ENCODE assay signal across 1 cellular context in the genomic region with DNA sequence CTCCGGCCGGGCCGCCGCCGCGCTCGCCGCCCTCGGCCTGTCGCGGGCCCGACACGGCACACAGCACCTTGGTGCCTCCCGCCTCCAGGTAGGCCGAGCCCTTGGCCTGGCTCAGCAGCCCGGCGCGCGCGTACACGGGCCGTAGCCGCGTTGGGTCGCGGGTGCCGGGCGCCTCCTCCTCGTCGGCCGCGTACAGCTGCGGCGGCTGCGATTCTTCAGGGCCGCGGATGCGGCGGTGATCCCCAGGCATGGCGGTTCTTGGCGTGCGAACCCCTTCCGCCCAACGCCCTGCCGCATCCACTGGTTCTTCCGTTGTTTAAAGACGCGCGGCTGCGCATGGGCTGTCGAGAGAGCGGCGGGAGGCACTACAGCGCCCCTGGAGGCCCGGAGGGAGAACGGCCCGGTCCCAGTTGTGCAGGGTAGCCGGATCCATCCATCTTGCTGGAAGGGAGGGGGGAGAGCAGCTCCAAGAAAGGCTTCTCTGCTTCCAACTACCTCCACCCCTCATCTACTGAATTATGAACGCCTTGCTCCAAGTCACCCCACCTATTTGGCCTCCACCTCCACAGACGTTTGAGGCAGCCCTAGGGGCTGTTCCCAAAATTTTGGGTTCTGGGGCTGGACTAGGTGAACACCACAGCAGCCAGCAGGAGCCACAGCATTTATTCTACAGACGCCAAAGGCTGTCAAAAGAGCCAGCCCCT.
TF ChIP-seq lines count a peak whose summit lies in the region.

A gene (minus strand): TSS at position 290 of the 704 bp plus-strand sequence. CDS start 40 bp downstream, at position 250.

TF ChIP-seq in K562, 482 proteins besides CTCF, POLR2A, EP300 and RAD21 (continued from another document and continues in another):
- TF ChIP-seq, protein P1, sequence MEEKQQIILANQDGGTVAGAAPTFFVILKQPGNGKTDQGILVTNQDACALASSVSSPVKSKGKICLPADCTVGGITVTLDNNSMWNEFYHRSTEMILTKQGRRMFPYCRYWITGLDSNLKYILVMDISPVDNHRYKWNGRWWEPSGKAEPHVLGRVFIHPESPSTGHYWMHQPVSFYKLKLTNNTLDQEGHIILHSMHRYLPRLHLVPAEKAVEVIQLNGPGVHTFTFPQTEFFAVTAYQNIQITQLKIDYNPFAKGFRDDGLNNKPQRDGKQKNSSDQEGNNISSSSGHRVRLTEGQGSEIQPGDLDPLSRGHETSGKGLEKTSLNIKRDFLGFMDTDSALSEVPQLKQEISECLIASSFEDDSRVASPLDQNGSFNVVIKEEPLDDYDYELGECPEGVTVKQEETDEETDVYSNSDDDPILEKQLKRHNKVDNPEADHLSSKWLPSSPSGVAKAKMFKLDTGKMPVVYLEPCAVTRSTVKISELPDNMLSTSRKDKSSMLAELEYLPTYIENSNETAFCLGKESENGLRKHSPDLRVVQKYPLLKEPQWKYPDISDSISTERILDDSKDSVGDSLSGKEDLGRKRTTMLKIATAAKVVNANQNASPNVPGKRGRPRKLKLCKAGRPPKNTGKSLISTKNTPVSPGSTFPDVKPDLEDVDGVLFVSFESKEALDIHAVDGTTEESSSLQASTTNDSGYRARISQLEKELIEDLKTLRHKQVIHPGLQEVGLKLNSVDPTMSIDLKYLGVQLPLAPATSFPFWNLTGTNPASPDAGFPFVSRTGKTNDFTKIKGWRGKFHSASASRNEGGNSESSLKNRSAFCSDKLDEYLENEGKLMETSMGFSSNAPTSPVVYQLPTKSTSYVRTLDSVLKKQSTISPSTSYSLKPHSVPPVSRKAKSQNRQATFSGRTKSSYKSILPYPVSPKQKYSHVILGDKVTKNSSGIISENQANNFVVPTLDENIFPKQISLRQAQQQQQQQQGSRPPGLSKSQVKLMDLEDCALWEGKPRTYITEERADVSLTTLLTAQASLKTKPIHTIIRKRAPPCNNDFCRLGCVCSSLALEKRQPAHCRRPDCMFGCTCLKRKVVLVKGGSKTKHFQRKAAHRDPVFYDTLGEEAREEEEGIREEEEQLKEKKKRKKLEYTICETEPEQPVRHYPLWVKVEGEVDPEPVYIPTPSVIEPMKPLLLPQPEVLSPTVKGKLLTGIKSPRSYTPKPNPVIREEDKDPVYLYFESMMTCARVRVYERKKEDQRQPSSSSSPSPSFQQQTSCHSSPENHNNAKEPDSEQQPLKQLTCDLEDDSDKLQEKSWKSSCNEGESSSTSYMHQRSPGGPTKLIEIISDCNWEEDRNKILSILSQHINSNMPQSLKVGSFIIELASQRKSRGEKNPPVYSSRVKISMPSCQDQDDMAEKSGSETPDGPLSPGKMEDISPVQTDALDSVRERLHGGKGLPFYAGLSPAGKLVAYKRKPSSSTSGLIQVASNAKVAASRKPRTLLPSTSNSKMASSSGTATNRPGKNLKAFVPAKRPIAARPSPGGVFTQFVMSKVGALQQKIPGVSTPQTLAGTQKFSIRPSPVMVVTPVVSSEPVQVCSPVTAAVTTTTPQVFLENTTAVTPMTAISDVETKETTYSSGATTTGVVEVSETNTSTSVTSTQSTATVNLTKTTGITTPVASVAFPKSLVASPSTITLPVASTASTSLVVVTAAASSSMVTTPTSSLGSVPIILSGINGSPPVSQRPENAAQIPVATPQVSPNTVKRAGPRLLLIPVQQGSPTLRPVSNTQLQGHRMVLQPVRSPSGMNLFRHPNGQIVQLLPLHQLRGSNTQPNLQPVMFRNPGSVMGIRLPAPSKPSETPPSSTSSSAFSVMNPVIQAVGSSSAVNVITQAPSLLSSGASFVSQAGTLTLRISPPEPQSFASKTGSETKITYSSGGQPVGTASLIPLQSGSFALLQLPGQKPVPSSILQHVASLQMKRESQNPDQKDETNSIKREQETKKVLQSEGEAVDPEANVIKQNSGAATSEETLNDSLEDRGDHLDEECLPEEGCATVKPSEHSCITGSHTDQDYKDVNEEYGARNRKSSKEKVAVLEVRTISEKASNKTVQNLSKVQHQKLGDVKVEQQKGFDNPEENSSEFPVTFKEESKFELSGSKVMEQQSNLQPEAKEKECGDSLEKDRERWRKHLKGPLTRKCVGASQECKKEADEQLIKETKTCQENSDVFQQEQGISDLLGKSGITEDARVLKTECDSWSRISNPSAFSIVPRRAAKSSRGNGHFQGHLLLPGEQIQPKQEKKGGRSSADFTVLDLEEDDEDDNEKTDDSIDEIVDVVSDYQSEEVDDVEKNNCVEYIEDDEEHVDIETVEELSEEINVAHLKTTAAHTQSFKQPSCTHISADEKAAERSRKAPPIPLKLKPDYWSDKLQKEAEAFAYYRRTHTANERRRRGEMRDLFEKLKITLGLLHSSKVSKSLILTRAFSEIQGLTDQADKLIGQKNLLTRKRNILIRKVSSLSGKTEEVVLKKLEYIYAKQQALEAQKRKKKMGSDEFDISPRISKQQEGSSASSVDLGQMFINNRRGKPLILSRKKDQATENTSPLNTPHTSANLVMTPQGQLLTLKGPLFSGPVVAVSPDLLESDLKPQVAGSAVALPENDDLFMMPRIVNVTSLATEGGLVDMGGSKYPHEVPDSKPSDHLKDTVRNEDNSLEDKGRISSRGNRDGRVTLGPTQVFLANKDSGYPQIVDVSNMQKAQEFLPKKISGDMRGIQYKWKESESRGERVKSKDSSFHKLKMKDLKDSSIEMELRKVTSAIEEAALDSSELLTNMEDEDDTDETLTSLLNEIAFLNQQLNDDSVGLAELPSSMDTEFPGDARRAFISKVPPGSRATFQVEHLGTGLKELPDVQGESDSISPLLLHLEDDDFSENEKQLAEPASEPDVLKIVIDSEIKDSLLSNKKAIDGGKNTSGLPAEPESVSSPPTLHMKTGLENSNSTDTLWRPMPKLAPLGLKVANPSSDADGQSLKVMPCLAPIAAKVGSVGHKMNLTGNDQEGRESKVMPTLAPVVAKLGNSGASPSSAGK (IDR thresholded peaks at IDR 0.05) = peak; percentile 26; the same call in 1 of the 2 replicates
- TF ChIP-seq POLR2B (IDR thresholded peaks at IDR 0.05; ENCODE audit: low read depth, partially characterized antibody) = peak; percentile 98
- no peak for TF ChIP-seq PRMT5 (CRISPR knock-in tag; IDR thresholded peaks at IDR 0.05)
- TF ChIP-seq ZNF253 (CRISPR knock-in tag; conservative IDR thresholded peaks at IDR 0.05) = no peak
- peak; percentile 93 to 95 for TF ChIP-seq NRF1 (conservative IDR thresholded peaks at IDR 0.05 in 1 of 2, IDR thresholded peaks at IDR 0.05 in 1 of 2)
- TF ChIP-seq HMGN3 (IDR thresholded peaks at IDR 0.05; ENCODE audit: borderline replicate concordance, extremely low read depth, insufficient read length, low read depth, low read length) = peak; percentile 97
- peak; percentile 86 for TF ChIP-seq POLR2G (IDR thresholded peaks at IDR 0.05; ENCODE audit: low read depth, low read length)
- TF ChIP-seq ZNF444 (CRISPR knock-in tag; IDR thresholded peaks at IDR 0.05) = 0 out of 2 replicates have a peak, but pooled peaks have one; percentile 37
- TF ChIP-seq FOXP1 (CRISPR knock-in tag; IDR thresholded peaks at IDR 0.05) = peak; percentile 80; the same call in 1 of the 2 replicates
- TF ChIP-seq CHD4 (IDR thresholded peaks at IDR 0.05; ENCODE audit: insufficient read depth, insufficient replicate concordance, low read depth, low read length, poor library complexity, severe bottlenecking) = no peak
- TF ChIP-seq, protein P2, sequence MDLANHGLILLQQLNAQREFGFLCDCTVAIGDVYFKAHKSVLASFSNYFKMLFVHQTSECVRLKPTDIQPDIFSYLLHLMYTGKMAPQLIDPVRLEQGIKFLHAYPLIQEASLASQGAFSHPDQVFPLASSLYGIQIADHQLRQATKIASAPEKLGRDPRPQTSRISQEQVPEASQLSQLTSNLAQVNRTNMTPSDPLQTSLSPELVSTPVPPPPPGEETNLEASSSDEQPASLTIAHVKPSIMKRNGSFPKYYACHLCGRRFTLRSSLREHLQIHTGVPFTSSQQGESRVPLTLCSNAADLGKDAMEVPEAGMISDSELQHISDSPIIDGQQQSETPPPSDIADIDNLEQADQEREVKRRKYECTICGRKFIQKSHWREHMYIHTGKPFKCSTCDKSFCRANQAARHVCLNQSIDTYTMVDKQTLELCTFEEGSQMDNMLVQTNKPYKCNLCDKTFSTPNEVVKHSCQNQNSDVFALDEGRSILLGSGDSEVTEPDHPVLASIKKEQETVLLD (IDR thresholded peaks at IDR 0.05) = peak; percentile 84
- TF ChIP-seq POLR2H (tag; IDR thresholded peaks at IDR 0.05; ENCODE audit: low read depth) = peak; percentile 81
- peak; percentile 99 for TF ChIP-seq RBM22 (IDR thresholded peaks at IDR 0.05; ENCODE audit: low read depth, low read length, poor library complexity, severe bottlenecking)
- peak; percentile 70 for TF ChIP-seq CC2D1A (IDR thresholded peaks at IDR 0.05)
- peak; percentile 87 for TF ChIP-seq SREBF1 (IDR thresholded peaks at IDR 0.05; ENCODE audit: borderline replicate concordance, low read depth, low read length)
- 0 out of 2 replicates have a peak, but pooled peaks have one; percentile 13 for TF ChIP-seq ZNF224 (CRISPR knock-in tag; IDR thresholded peaks at IDR 0.05)
- TF ChIP-seq TAF15 (IDR thresholded peaks at IDR 0.05; ENCODE audit: low read depth, low read length) = no peak
- peak in 1 of 2 experiments; percentile 60; a peak in 2 of 4 replicates for TF ChIP-seq NONO (IDR thresholded peaks at IDR 0.05; ENCODE audit: low read depth in 2 of 2, low read length in 1 of 2)
- peak; percentile 64 for TF ChIP-seq RB1 (IDR thresholded peaks at IDR 0.05; ENCODE audit: low read depth)
- TF ChIP-seq JUND (IDR thresholded peaks at IDR 0.05; ENCODE audit: borderline replicate concordance, low read depth, low read length) = peak; percentile 73; the same call in 1 of the 2 replicates
- no peak; the same call in 2 of the 3 replicates for TF ChIP-seq JUND (tag; IDR thresholded peaks at IDR 0.05; ENCODE audit: borderline replicate concordance, low read depth, low read length)
- no peak for TF ChIP-seq ZNF316 (IDR thresholded peaks at IDR 0.05)
- TF ChIP-seq, protein P3, sequence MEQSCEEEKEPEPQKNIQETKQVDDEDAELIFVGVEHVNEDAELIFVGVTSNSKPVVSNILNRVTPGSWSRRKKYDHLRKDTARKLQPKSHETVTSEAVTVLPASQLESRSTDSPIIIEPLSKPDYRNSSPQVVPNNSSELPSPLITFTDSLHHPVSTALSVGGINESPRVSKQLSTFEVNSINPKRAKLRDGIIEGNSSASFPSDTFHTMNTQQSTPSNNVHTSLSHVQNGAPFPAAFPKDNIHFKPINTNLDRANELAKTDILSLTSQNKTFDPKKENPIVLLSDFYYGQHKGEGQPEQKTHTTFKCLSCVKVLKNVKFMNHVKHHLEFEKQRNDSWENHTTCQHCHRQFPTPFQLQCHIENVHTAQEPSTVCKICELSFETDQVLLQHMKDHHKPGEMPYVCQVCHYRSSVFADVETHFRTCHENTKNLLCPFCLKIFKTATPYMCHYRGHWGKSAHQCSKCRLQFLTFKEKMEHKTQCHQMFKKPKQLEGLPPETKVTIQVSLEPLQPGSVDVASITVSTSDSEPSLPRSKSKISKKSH (CRISPR knock-in tag; IDR thresholded peaks at IDR 0.05) = peak; percentile 87; the same call in 1 of the 2 replicates
- TF ChIP-seq RNF2 (IDR thresholded peaks at IDR 0.05) = peak; percentile 55; the same call in 1 of the 2 replicates
- peak; percentile 81 for TF ChIP-seq SP1 (CRISPR knock-in tag; IDR thresholded peaks at IDR 0.05)
- TF ChIP-seq CTBP1 (IDR thresholded peaks at IDR 0.05; ENCODE audit: borderline replicate concordance) = peak; percentile 93
- TF ChIP-seq, protein P4, sequence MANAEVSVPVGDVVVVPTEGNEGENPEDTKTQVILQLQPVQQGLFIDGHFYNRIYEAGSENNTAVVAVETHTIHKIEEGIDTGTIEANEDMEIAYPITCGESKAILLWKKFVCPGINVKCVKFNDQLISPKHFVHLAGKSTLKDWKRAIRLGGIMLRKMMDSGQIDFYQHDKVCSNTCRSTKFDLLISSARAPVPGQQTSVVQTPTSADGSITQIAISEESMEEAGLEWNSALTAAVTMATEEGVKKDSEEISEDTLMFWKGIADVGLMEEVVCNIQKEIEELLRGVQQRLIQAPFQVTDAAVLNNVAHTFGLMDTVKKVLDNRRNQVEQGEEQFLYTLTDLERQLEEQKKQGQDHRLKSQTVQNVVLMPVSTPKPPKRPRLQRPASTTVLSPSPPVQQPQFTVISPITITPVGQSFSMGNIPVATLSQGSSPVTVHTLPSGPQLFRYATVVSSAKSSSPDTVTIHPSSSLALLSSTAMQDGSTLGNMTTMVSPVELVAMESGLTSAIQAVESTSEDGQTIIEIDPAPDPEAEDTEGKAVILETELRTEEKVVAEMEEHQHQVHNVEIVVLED (CRISPR knock-in tag; IDR thresholded peaks at IDR 0.05) = peak; percentile 75
- TF ChIP-seq THRAP3 (IDR thresholded peaks at IDR 0.05; ENCODE audit: borderline replicate concordance) = peak; percentile 95
- peak; percentile 38; the same call in 1 of the 2 replicates for TF ChIP-seq ZNF561 (CRISPR knock-in tag; conservative IDR thresholded peaks at IDR 0.05)
- no peak for TF ChIP-seq NFIX (CRISPR knock-in tag; IDR thresholded peaks at IDR 0.05; ENCODE audit: low read depth)
- TF ChIP-seq ELF1 (tag; IDR thresholded peaks at IDR 0.05) = peak; percentile 49; the same call in 1 of the 2 replicates
- TF ChIP-seq ZBTB17 (CRISPR knock-in tag; IDR thresholded peaks at IDR 0.05) = peak; percentile 90
- no peak for TF ChIP-seq ZNF121 (CRISPR knock-in tag; conservative IDR thresholded peaks at IDR 0.05)
- TF ChIP-seq TOE1 (IDR thresholded peaks at IDR 0.05; ENCODE audit: borderline replicate concordance) = peak; percentile 80; the same call in 1 of the 2 replicates
- TF ChIP-seq TOE1 (CRISPR knock-in tag; IDR thresholded peaks at IDR 0.05; ENCODE audit: borderline replicate concordance, low read depth) = 0 out of 2 replicates have a peak, but pooled peaks have one; percentile 38
- TF ChIP-seq SMARCE1 (IDR thresholded peaks at IDR 0.05) = no peak
- TF ChIP-seq MECOM (CRISPR knock-in tag; IDR thresholded peaks at IDR 0.05) = peak; percentile 43; the same call in 1 of the 2 replicates
- TF ChIP-seq, protein P5, sequence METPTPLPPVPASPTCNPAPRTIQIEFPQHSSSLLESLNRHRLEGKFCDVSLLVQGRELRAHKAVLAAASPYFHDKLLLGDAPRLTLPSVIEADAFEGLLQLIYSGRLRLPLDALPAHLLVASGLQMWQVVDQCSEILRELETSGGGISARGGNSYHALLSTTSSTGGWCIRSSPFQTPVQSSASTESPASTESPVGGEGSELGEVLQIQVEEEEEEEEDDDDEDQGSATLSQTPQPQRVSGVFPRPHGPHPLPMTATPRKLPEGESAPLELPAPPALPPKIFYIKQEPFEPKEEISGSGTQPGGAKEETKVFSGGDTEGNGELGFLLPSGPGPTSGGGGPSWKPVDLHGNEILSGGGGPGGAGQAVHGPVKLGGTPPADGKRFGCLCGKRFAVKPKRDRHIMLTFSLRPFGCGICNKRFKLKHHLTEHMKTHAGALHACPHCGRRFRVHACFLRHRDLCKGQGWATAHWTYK (CRISPR knock-in tag; IDR thresholded peaks at IDR 0.05) = peak; percentile 95
- TF ChIP-seq ZNF174 (CRISPR knock-in tag; IDR thresholded peaks at IDR 0.05) = no peak
- no peak for TF ChIP-seq ZNF217 (CRISPR knock-in tag; IDR thresholded peaks at IDR 0.05)
- TF ChIP-seq, protein P6, sequence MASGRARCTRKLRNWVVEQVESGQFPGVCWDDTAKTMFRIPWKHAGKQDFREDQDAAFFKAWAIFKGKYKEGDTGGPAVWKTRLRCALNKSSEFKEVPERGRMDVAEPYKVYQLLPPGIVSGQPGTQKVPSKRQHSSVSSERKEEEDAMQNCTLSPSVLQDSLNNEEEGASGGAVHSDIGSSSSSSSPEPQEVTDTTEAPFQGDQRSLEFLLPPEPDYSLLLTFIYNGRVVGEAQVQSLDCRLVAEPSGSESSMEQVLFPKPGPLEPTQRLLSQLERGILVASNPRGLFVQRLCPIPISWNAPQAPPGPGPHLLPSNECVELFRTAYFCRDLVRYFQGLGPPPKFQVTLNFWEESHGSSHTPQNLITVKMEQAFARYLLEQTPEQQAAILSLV (tag; IDR thresholded peaks at IDR 0.05) = no peak
- TF ChIP-seq ZC3H8 (IDR thresholded peaks at IDR 0.05) = no peak
- TF ChIP-seq HNRNPUL1 (IDR thresholded peaks at IDR 0.05; ENCODE audit: low read length) = no peak
- TF ChIP-seq POLR2AphosphoS5 (IDR thresholded peaks at IDR 0.05; ENCODE audit: control insufficient read depth, insufficient read depth, low read depth, low read length) = peak; percentile 96
- TF ChIP-seq NFXL1 (CRISPR knock-in tag; IDR thresholded peaks at IDR 0.05) = peak; percentile 58; the same call in 1 of the 2 replicates
